25 cellular contexts compared by ENCODE assay signal in the genomic region with DNA sequence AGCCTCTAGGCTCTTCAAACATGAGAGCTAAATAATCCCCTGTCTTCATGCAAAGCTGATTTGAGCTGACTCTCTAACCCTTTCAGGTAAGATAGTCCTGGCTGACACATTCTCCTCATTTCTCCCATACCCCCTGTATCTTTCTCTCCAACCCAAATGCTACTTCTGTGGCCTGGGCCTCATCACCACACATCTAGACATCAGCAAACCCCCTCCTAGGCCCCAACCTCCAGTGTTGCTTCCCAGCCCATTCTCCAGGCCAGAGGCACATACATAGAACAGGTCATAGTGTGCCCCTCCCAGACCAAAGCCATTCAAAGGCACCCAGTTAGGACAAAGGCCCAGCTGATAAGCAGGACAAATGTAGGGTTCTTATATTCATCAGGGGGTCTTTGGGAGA.
DNase-seq lines count a peak whose midpoint lies in the region; ATAC-seq and TF ChIP-seq lines count a peak whose summit lies in the region.
"Had no signal": no experiment of that assay in that cellular context is flagged by ENCODE, and none has a peak within 500 bp of the region (broad histone marks: within the 10 kb centered on the region; RNA-seq: fewer than 3 reads in every experiment).

No MANE protein-coding gene starts in this region.

- CTCF ChIA-PET in activated CD4-positive, alpha-beta memory T cell treated with anti-CD3 and anti-CD28 coated beads, Interleukin-2, amount 10 ng/mL, durations not matched to agents 7 days and 5 days (lab: Charles Lee), result no interaction called here
- CTCF ChIA-PET in activated CD4-positive, alpha-beta memory T cell treated with anti-CD3 and anti-CD28 coated beads for 36 hours (lab: Charles Lee), result no interaction called here

- no peak for ATAC-seq in RWPE2 (ENCODE audit: low read depth)
- no peak for ATAC-seq in gastroesophageal sphincter
- no peak for ATAC-seq in GM21528 (IDR thresholded peaks at IDR 0.05; ENCODE audit: low FRiP score, unreplicated experiment)
- ATAC-seq: Right ventricle myocardium inferior had no signal

- H3K4me3 Mint-ChIP-seq in activated CD4-positive, alpha-beta memory T cell treated with anti-CD3 and anti-CD28 coated beads, Interleukin-2, amount 10 ng/mL, durations not matched to agents 7 days and 5 days, result no peak overlapping the region
- H3K4me3 Mint-ChIP-seq in activated CD4-positive, alpha-beta memory T cell treated with anti-CD3 and anti-CD28 coated beads for 36 hours, result no peak overlapping the region
- H3K4me3 Mint-ChIP-seq in neural crest cell (no peak overlapping the region), type B pancreatic cell (no peak overlapping the region)
- H3K4me3 Mint-ChIP-seq: CD4-positive, alpha-beta T cell had no signal

- H3K27ac Mint-ChIP-seq in activated CD4-positive, alpha-beta memory T cell treated with anti-CD3 and anti-CD28 coated beads, Interleukin-2, amount 10 ng/mL, durations not matched to agents 7 days and 5 days, result no peak overlapping the region
- no peak overlapping the region for H3K27ac Mint-ChIP-seq in activated CD4-positive, alpha-beta memory T cell treated with anti-CD3 and anti-CD28 coated beads for 36 hours
- peak overlapping the region; percentile 3 for H3K27ac Mint-ChIP-seq in neural crest cell (ENCODE audit: unreplicated experiment)
- peak overlapping the region; percentile 42 for H3K27ac Mint-ChIP-seq in type B pancreatic cell
- H3K27ac Mint-ChIP-seq: CD4-positive, alpha-beta T cell had no signal

- no peaks in the 10 kb centered on the region for H3K4me1 ChIP-seq in RWPE2 (ENCODE audit: insufficient read depth, poor library complexity, severe bottlenecking)
- peaks cover 0 to 17% (median 0%) of the 10 kb centered on the region in 3 donors for H3K4me1 ChIP-seq in gastroesophageal sphincter

- intact Hi-C loops in activated CD4-positive, alpha-beta memory T cell treated with anti-CD3 and anti-CD28 coated beads for 36 hours (cut with micrococcal nuclease), result no loop called here

- no peaks in the 10 kb centered on the region for H3K36me3 ChIP-seq in RWPE2 (ENCODE audit: low read depth)
- no peaks in the 10 kb centered on the region for H3K36me3 ChIP-seq in gastroesophageal sphincter
- H3K36me3 ChIP-seq: BLaER1 had no signal

- TF ChIP-seq EP300 in gastroesophageal sphincter (IDR thresholded peaks at IDR 0.05), result no peak

- TF ChIP-seq POLR2A in gastroesophageal sphincter (IDR thresholded peaks at IDR 0.05), result no peak

- H3K9me3 ChIP-seq in RWPE2 (ENCODE audit: severe bottlenecking) (no peaks in the 10 kb centered on the region), gastroesophageal sphincter (peaks cover 0 to 9% (median 0%) of the 10 kb centered on the region in 3 donors)

- no peaks in the 10 kb centered on the region for H3K36me3 Mint-ChIP-seq in activated CD4-positive, alpha-beta memory T cell treated with anti-CD3 and anti-CD28 coated beads, Interleukin-2, amount 10 ng/mL, durations not matched to agents 7 days and 5 days (ENCODE audit: low read depth)
- no peaks in the 10 kb centered on the region for H3K36me3 Mint-ChIP-seq in activated CD4-positive, alpha-beta memory T cell treated with anti-CD3 and anti-CD28 coated beads for 36 hours
- H3K36me3 Mint-ChIP-seq in neural crest cell (ENCODE audit: low read depth), result no peaks in the 10 kb centered on the region
- H3K36me3 Mint-ChIP-seq in type B pancreatic cell, result no peaks in the 10 kb centered on the region

- H3K9me3 Mint-ChIP-seq in activated CD4-positive, alpha-beta memory T cell treated with anti-CD3 and anti-CD28 coated beads, Interleukin-2, amount 10 ng/mL, durations not matched to agents 7 days and 5 days, result no peaks in the 10 kb centered on the region
- no peaks in the 10 kb centered on the region for H3K9me3 Mint-ChIP-seq in activated CD4-positive, alpha-beta memory T cell treated with anti-CD3 and anti-CD28 coated beads for 36 hours
- peaks cover 3% of the 10 kb centered on the region for H3K9me3 Mint-ChIP-seq in neural crest cell
- H3K9me3 Mint-ChIP-seq in type B pancreatic cell, result peaks cover 23% of the 10 kb centered on the region
- H3K9me3 Mint-ChIP-seq: CD4-positive, alpha-beta T cell had no signal

- peaks cover 7% of the 10 kb centered on the region for H3K27me3 Mint-ChIP-seq in activated CD4-positive, alpha-beta memory T cell treated with anti-CD3 and anti-CD28 coated beads, Interleukin-2, amount 10 ng/mL, durations not matched to agents 7 days and 5 days
- H3K27me3 Mint-ChIP-seq in activated CD4-positive, alpha-beta memory T cell treated with anti-CD3 and anti-CD28 coated beads for 36 hours, result peaks cover 16% of the 10 kb centered on the region
- H3K27me3 Mint-ChIP-seq in neural crest cell (ENCODE audit: low read depth) (peaks cover 5% of the 10 kb centered on the region), type B pancreatic cell (peaks cover 30% of the 10 kb centered on the region)

- POLR2A ChIA-PET in activated CD4-positive, alpha-beta memory T cell treated with anti-CD3 and anti-CD28 coated beads, Interleukin-2, amount 10 ng/mL, durations not matched to agents 7 days and 5 days (lab: Charles Lee), result no interaction called here
- POLR2A ChIA-PET in activated CD4-positive, alpha-beta memory T cell treated with anti-CD3 and anti-CD28 coated beads for 36 hours (lab: Charles Lee), result no interaction called here

- peak; percentile 9 for DNase-seq in activated CD4-positive, alpha-beta memory T cell treated with anti-CD3 and anti-CD28 coated beads, Interleukin-2, amount 10 ng/mL, durations not matched to agents 7 days and 5 days
- DNase-seq in activated CD4-positive, alpha-beta memory T cell treated with anti-CD3 and anti-CD28 coated beads for 36 hours, result no peak
- DNase-seq in RWPE2 (ENCODE audit: low spot score) (peak; percentile 52), neural crest cell (ENCODE audit: low read depth, low spot score) (no peak), type B pancreatic cell (ENCODE audit: extremely low spot score, unreplicated experiment) (peak; percentile 40), hypothalamus (lab: John Stamatoyannopoulos, UW) (no peak)
- DNase-seq: ACHN; CD4-positive, alpha-beta T cell; COR-L47; DMS 273 treated with DMSO at 0.1 percent for 48 hours; DMS79 treated with DMSO at 0.1 percent for 48 hours; Karpas-422; MV-4-11; NCI-H1105 treated with DMSO at 0.1 percent for 48 hours; NCI-H1694; NCI-H2081; NCI-H2171; NCI-H345; NCI-H524; NCI-H82 had no signal

- H3K27me3 ChIP-seq in RWPE2 (ENCODE audit: insufficient read depth, poor library complexity, severe bottlenecking) (peaks cover 6% of the 10 kb centered on the region), gastroesophageal sphincter (peaks cover 40% of the 10 kb centered on the region)
- H3K27me3 ChIP-seq: BLaER1 had no signal

- H3K4me1 Mint-ChIP-seq in activated CD4-positive, alpha-beta memory T cell treated with anti-CD3 and anti-CD28 coated beads, Interleukin-2, amount 10 ng/mL, durations not matched to agents 7 days and 5 days, result no peaks in the 10 kb centered on the region
- H3K4me1 Mint-ChIP-seq in activated CD4-positive, alpha-beta memory T cell treated with anti-CD3 and anti-CD28 coated beads for 36 hours (ENCODE audit: low read depth), result no peaks in the 10 kb centered on the region
- no peaks in the 10 kb centered on the region for H3K4me1 Mint-ChIP-seq in neural crest cell
- H3K4me1 Mint-ChIP-seq in type B pancreatic cell (ENCODE audit: unreplicated experiment), result no peaks in the 10 kb centered on the region

- TF ChIP-seq CTCF in RWPE2 (IDR thresholded peaks at IDR 0.05; ENCODE audit: poor library complexity, severe bottlenecking), result no peak
- no peak for TF ChIP-seq CTCF in neural crest cell (conservative IDR thresholded peaks at IDR 0.05)
- TF ChIP-seq CTCF in type B pancreatic cell (conservative IDR thresholded peaks at IDR 0.05), result no peak
- TF ChIP-seq CTCF in gastroesophageal sphincter (IDR thresholded peaks at IDR 0.05), result no peak

- H3K4me3 ChIP-seq in RWPE2 (ENCODE audit: severe bottlenecking), result no peak overlapping the region
- H3K4me3 ChIP-seq in gastroesophageal sphincter, result no peak overlapping the region
- H3K4me3 ChIP-seq: BLaER1 had no signal

- H3K27ac ChIP-seq in RWPE2 (ENCODE audit: poor library complexity, severe bottlenecking) (no peak overlapping the region), gastroesophageal sphincter (no peak overlapping the region)
- H3K27ac ChIP-seq: 22Rv1, BLaER1 had no signal

Comparison
In these comparisons a context has a peak if more than half of its experiments do, and no peak if none do; other contexts are left out.
1. DNase-seq: peak in activated CD4-positive, alpha-beta memory T cell treated with anti-CD3 and anti-CD28 coated beads, Interleukin-2, amount 10 ng/mL, durations not matched to agents 7 days and 5 days (single experiment), RWPE2 (single experiment) and type B pancreatic cell (single experiment); none in activated CD4-positive, alpha-beta memory T cell treated with anti-CD3 and anti-CD28 coated beads for 36 hours (single experiment), neural crest cell (single experiment) and hypothalamus (0 of 51).
2. H3K27ac Mint-ChIP-seq: peak in neural crest cell (single experiment) and type B pancreatic cell (single experiment); none in activated CD4-positive, alpha-beta memory T cell treated with anti-CD3 and anti-CD28 coated beads, Interleukin-2, amount 10 ng/mL, durations not matched to agents 7 days and 5 days (single experiment) and activated CD4-positive, alpha-beta memory T cell treated with anti-CD3 and anti-CD28 coated beads for 36 hours (single experiment).